Comparison of ENCODE assay signal across 30 cellular contexts in the genomic region with DNA sequence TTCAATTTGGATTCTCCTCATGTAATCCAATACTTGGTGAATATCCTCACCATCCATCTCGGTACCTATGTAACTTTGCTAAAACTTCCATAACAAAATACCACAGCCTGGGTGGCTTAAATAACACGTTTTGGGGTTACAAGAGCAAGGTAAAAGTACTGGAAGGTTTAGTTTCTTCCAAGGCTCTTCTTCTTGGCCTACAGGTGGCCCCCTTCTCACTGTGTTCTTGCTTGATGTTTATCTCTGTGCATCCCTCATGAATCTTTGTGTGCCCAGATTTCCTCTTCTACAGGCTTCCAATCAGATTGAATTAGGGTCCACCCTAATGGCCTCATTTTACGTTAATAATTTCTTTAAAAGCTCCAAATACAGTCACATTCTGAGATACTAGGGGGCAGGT.
DNase-seq lines count a peak whose midpoint lies in the region; ATAC-seq and TF ChIP-seq lines count a peak whose summit lies in the region.
"Had no signal": no experiment of that assay in that cellular context is flagged by ENCODE, and none has a peak within 500 bp of the region (broad histone marks: within the 10 kb centered on the region; RNA-seq: fewer than 3 reads in every experiment).

No MANE protein-coding gene starts in this region.

- H3K18ac ChIP-seq in mesendoderm (ENCODE audit: low read length), result no peak overlapping the region

- no peak overlapping the region for H2BK120ac ChIP-seq in mesendoderm (ENCODE audit: low read depth, low read length)

- H3K79me1 ChIP-seq in mesendoderm (ENCODE audit: low read length), result no peaks in the 10 kb centered on the region

- H3K27me3 ChIP-seq in GM06990 (replicated peaks; ENCODE audit: control insufficient read depth, insufficient read depth, low read length), result no peaks in the 10 kb centered on the region
- no peaks in the 10 kb centered on the region for H3K27me3 ChIP-seq in Loucy (ENCODE audit: insufficient read depth, low read length, poor library complexity, severe bottlenecking)
- H3K27me3 ChIP-seq in PC-3 (ENCODE audit: low read length), result no peaks in the 10 kb centered on the region
- no peaks in the 10 kb centered on the region for H3K27me3 ChIP-seq in mesendoderm (ENCODE audit: insufficient read depth, low read length, poor library complexity)
- H3K27me3 ChIP-seq: SJCRH30, uterus had no signal

- DNase-seq in GM06990 (ENCODE audit: extremely low read depth, insufficient read length) (no peak), PC-3 (no peak), mesendoderm (peak; percentile 29), ureter (ENCODE audit: low spot score) (no peak)
- DNase-seq: activated CD4-positive, alpha-beta T cell treated with anti-CD3 and anti-CD28 coated beads, Interleukin-2, amount 10 ng/mL, durations not matched to agents 7 days and 5 days; activated gamma-delta T cell treated with Interleukin-2 at 50 U/mL for 16 hours; activated naive CD8-positive, alpha-beta T cell treated with anti-CD3 and anti-CD28 coated beads, Interleukin-2, amount 10 ng/mL, durations not matched to agents 7 days and 5 days; activated T-cell treated with anti-CD3 and anti-CD28 coated beads, Interleukin-2, amount 50 U/mL, for 4 hours; aorta; C1 segment of cervical spinal cord; DMS79; GDM1; glutamatergic neuron; mammary epithelial cell; NCI-H1436; NCI-H2081; NCI-H2227 treated with DMSO at 0.1 percent for 48 hours; psoas muscle; RPMI8226; SJCRH30; stimulated activated CD8-positive, alpha-beta memory T cell treated with anti-CD3 and anti-CD28 coated beads, Interleukin-4, amount 100 ng/mL, for 48 hours; stimulated activated naive CD8-positive, alpha-beta T cell treated with anti-CD3 and anti-CD28 coated beads, Interleukin-15, amount 100 ng/mL, for 72 hours; uterus had no signal

- H3K79me2 ChIP-seq in Loucy (ENCODE audit: insufficient read depth, low read length), result no peaks in the 10 kb centered on the region
- no peaks in the 10 kb centered on the region for H3K79me2 ChIP-seq in PC-3 (ENCODE audit: low read length)
- no peaks in the 10 kb centered on the region for H3K79me2 ChIP-seq in mesendoderm (ENCODE audit: control insufficient read depth, insufficient read depth, low read length)

- H3K9me3 ChIP-seq in Loucy (ENCODE audit: insufficient read depth, low read depth, low read length) (no peaks in the 10 kb centered on the region), PC-3 (ENCODE audit: low read length) (no peaks in the 10 kb centered on the region)
- H3K9me3 ChIP-seq: psoas muscle, SJCRH30, thoracic aorta, uterus had no signal

- H3K9ac ChIP-seq in Loucy (ENCODE audit: low read depth, low read length, poor library complexity, severe bottlenecking) (no peak overlapping the region), PC-3 (ENCODE audit: low read length) (no peak overlapping the region), mesendoderm (ENCODE audit: low read length) (no peak overlapping the region)

- H3K4me2 ChIP-seq in Loucy (ENCODE audit: low read depth, low read length, poor library complexity, severe bottlenecking) (no peak overlapping the region), PC-3 (ENCODE audit: low read length) (no peak overlapping the region), mesendoderm (ENCODE audit: low read length) (no peak overlapping the region)

- no peak overlapping the region for H2AK5ac ChIP-seq in mesendoderm (ENCODE audit: low read length)

- H3K23ac ChIP-seq in mesendoderm (ENCODE audit: low read length), result no peak overlapping the region

- intact Hi-C loops in PC-3 (cut with micrococcal nuclease), result no loop called here

- ATAC-seq in PC-3, result no peak
- ATAC-seq in HG03108 (IDR thresholded peaks at IDR 0.05; ENCODE audit: unreplicated experiment), result no peak
- ATAC-seq in GM18868 (IDR thresholded peaks at IDR 0.05; ENCODE audit: unreplicated experiment), result no peak
- ATAC-seq: activated T-cell treated with anti-CD3 and anti-CD28 coated beads, Interleukin-2, amount 50 U/mL, for 4 hours; HCT116; natural killer cell treated with Interleukin-12 subunit alpha and Interleukin-12 subunit beta and Interleukin-15 and Interleukin-18, amount 100 ng/mL, for 72 hours; psoas muscle; sciatic nerve; stimulated activated naive CD8-positive, alpha-beta T cell treated with anti-CD3 and anti-CD28 coated beads, Interleukin-15, amount 100 ng/mL, for 72 hours had no signal

- no peak overlapping the region for H4K5ac ChIP-seq in mesendoderm (ENCODE audit: low read length)

- no peak overlapping the region for H3K4me3 ChIP-seq in GM06990 (replicated peaks; ENCODE audit: low read depth, low read length)
- H3K4me3 ChIP-seq in Loucy (ENCODE audit: low read length, poor library complexity, severe bottlenecking), result no peak overlapping the region
- H3K4me3 ChIP-seq in PC-3 (ENCODE audit: low read length), result no peak overlapping the region
- no peak overlapping the region for H3K4me3 ChIP-seq in mesendoderm (ENCODE audit: low read length)
- H3K4me3 ChIP-seq: psoas muscle, SJCRH30, thoracic aorta, uterus had no signal

- no peaks in the 10 kb centered on the region for H3F3A ChIP-seq in Loucy (ENCODE audit: low read depth)
- H3F3A ChIP-seq in PC-3 (ENCODE audit: low read length, unreplicated experiment), result no peaks in the 10 kb centered on the region

- WGBS in mesendoderm (ENCODE audit: extremely low coverage, insufficient coverage, low lambda C conversion rate), result no CpG with 5 or more reads among the region's 3 CpGs

- H3K36me3 ChIP-seq in GM06990 (ENCODE audit: control insufficient read depth, insufficient read depth, low read length) (no peaks in the 10 kb centered on the region), Loucy (ENCODE audit: insufficient read depth, low read length) (no peaks in the 10 kb centered on the region), PC-3 (ENCODE audit: low read depth, low read length) (no peaks in the 10 kb centered on the region), mesendoderm (ENCODE audit: control insufficient read depth, insufficient read depth, low read length) (no peaks in the 10 kb centered on the region)
- H3K36me3 ChIP-seq: SJCRH30, thoracic aorta, uterus had no signal

- CTCF ChIA-PET in PC-3 (lab: Charles Lee), result no interaction called here

- H3K9me2 ChIP-seq in Loucy (replicated peaks; ENCODE audit: low read depth, low read length) (no peaks in the 10 kb centered on the region), PC-3 (replicated peaks; ENCODE audit: low read length) (no peaks in the 10 kb centered on the region)

- H3K56ac ChIP-seq in mesendoderm (ENCODE audit: low read length), result no peak overlapping the region

- H4K8ac ChIP-seq in mesendoderm (ENCODE audit: low read depth, low read length), result no peak overlapping the region

- H2AFZ ChIP-seq in Loucy (ENCODE audit: low read length) (no peak overlapping the region), PC-3 (ENCODE audit: low read length) (no peak overlapping the region)

- no peak overlapping the region for H2BK15ac ChIP-seq in mesendoderm (replicated peaks; ENCODE audit: low read depth)

- H4K20me1 ChIP-seq in Loucy (ENCODE audit: insufficient read depth, low read length, poor library complexity, severe bottlenecking) (no peaks in the 10 kb centered on the region), PC-3 (ENCODE audit: low read length) (no peaks in the 10 kb centered on the region)

- H3K4ac ChIP-seq in mesendoderm (ENCODE audit: low read depth, low read length), result no peak overlapping the region

- POLR2A ChIA-PET in PC-3 (lab: Charles Lee; ENCODE audit: unreplicated experiment), result interaction anchor here (0.7 kb wide), 1 partner anchor 87 kb away, joined by 5 read pairs; no protein-coding TSS in a partner anchor

- H3K4me1 ChIP-seq in Loucy (ENCODE audit: insufficient read depth, low read length, poor library complexity, severe bottlenecking), result no peaks in the 10 kb centered on the region
- H3K4me1 ChIP-seq in PC-3 (ENCODE audit: insufficient read depth, low read length), result peaks cover 7% of the 10 kb centered on the region; the same call in 1 of the 2 replicates
- H3K4me1 ChIP-seq in mesendoderm (ENCODE audit: control insufficient read depth, low read depth, low read length), result no peaks in the 10 kb centered on the region
- H3K4me1 ChIP-seq: SJCRH30, uterus had no signal

- TF ChIP-seq CTCF in GM06990 (IDR thresholded peaks at IDR 0.05; ENCODE audit: insufficient read depth, low read length, poor library complexity, severe bottlenecking) (peak; percentile 20), Loucy (conservative IDR thresholded peaks at IDR 0.05; ENCODE audit: low read length) (peak; percentile 29; the same call in 1 of the 2 replicates), PC-3 (conservative IDR thresholded peaks at IDR 0.05; ENCODE audit: low read depth, low read length) (peak; percentile 51)

- no peak overlapping the region for H3K27ac ChIP-seq in PC-3 (ENCODE audit: low read length)
- no peak overlapping the region for H3K27ac ChIP-seq in mesendoderm (ENCODE audit: low read depth, low read length)
- H3K27ac ChIP-seq: psoas muscle, SJCRH30, thoracic aorta, uterus had no signal

- H2BK5ac ChIP-seq in mesendoderm (ENCODE audit: low read length), result no peak overlapping the region

- no TSS peak for BruUV-seq in PC-3 (replicated peaks; lab: Mats Ljungman, UMichigan)
